ENCODE assay signal across 8 cellular contexts in the genomic region with DNA sequence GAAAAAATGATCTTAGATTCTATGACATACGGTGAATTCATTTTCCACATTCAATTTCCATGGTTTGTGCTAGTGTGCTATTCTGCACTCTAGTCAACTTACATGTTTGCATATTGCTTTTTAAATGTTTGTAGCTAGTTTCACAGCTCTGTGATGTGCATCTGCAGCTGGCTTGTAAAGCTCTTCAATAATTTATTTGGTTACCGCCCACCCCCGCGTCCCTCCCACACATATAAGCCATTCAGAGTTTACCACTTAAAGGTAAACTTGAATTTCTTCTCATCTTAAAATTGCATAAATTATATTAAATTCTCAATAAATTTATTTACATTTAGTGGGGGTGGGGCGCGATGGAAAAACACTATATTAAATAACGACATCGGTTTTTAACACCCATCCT. TPM values are rescaled to one million over a fixed set of nuclear protein-coding genes. Genes with fewer than 3 reads are reported as not detected.
DNase-seq lines count a peak whose midpoint lies in the region; ATAC-seq, FAIRE-seq and TF ChIP-seq lines count a peak whose summit lies in the region.

No MANE protein-coding gene starts in this region.

- CTCF ChIA-PET in BJ (lab: Yijun Ruan, JAX) = interaction anchor here (0.7 to 2.0 kb wide), 4 partner anchors 9 to 480 kb away, joined by 3 to 11 read pairs (median 4); no protein-coding TSS in a partner anchor

- no peak for TF ChIP-seq EP300 in ovary (IDR thresholded peaks at IDR 0.05)

- TF ChIP-seq CTCF in BJ (IDR thresholded peaks at IDR 0.05; ENCODE audit: insufficient read depth, low read depth, low read length) = no peak
- no peak for TF ChIP-seq CTCF in WI38 (IDR thresholded peaks at IDR 0.05; ENCODE audit: low read depth, low read length)
- TF ChIP-seq CTCF in epithelial cell of proximal tubule (conservative IDR thresholded peaks at IDR 0.05; ENCODE audit: low read depth, low read length) = no peak
- no peak for TF ChIP-seq CTCF in ovary (IDR thresholded peaks at IDR 0.05)

- DNase-seq in BJ (ENCODE audit: low read depth) = no peak
- DNase-seq in epithelial cell of proximal tubule (ENCODE audit: low read depth) = no peak
- no peak for DNase-seq in ovary
- DNase-seq in ureter (ENCODE audit: low spot score) = no peak
- DNase-seq in frontal cortex (ENCODE audit: low spot score in 2 of 2) = no peak

- H3K4me1 ChIP-seq in ovary (ENCODE audit: insufficient read depth) = no peaks in the 10 kb centered on the region

- no peak for TF ChIP-seq POLR2A in ovary (IDR thresholded peaks at IDR 0.05)

- no peak for FAIRE-seq in frontal cortex (lab: Jason Lieb, UNC)

- H3K4me3 ChIP-seq in BJ (ENCODE audit: low read depth, low read length) = peak overlapping the region; percentile 65
- peak overlapping the region; percentile 73 for H3K4me3 ChIP-seq in WI38 (ENCODE audit: low read depth, low read length)
- peak overlapping the region; percentile 75 for H3K4me3 ChIP-seq in epithelial cell of proximal tubule (ENCODE audit: low read depth, low read length)
- peak overlapping the region; percentile 57 for H3K4me3 ChIP-seq in ovary

- intact Hi-C loops in ovary (cut with DNase I) = no loop called here

- WGBS in ovary, 3 donors = 11 to 19% (median 17%) methylated on average over 8 of the region's 8 CpGs

- H3K27me3 ChIP-seq in BJ (ENCODE audit: control insufficient read depth, insufficient read depth, low read length) (no peaks in the 10 kb centered on the region), ovary (no peaks in the 10 kb centered on the region)

- H3K27ac ChIP-seq in ovary = no peak overlapping the region

- H3K9me3 ChIP-seq in ovary = no peaks in the 10 kb centered on the region

- POLR2A ChIA-PET in BJ (lab: Charles Lee) = interaction anchor here (0.6 kb wide), 1 partner anchor 468 kb away, joined by 4 read pairs; no protein-coding TSS in a partner anchor

- ATAC-seq in GM19372 (IDR thresholded peaks at IDR 0.05; ENCODE audit: low read depth, unreplicated experiment) (peak; percentile 57), HG03460 (IDR thresholded peaks at IDR 0.05; ENCODE audit: unreplicated experiment) (peak; percentile 32)

- H3K36me3 ChIP-seq in BJ (ENCODE audit: control insufficient read depth, insufficient read depth, low read length) (no peaks in the 10 kb centered on the region), ovary (no peaks in the 10 kb centered on the region)

RNA-seq across cellular contexts. Expression of a gene that starts 0.3 kb away (rescaled TPM):
- 36.2 and 38.8 TPM in 2 replicates for polyA plus RNA-seq in BJ (2011; rRNA removed)
- polyA minus RNA-seq in BJ (2011; rRNA and poly(A)+ RNA removed) = 15.4 and 17.2 TPM in 2 replicates
- 12.1 and 14.9 TPM in 2 replicates for total RNA-seq in epithelial cell of proximal tubule
- total RNA-seq in ovary = 10 to 100 TPM; 11.9 to 45.7 (median 35.1) TPM
- polyA plus RNA-seq in ovary = 10 to 100 TPM; 27.8 to 60.9 TPM
- total RNA-seq in ureter = 79.3 TPM
- total RNA-seq in frontal cortex = 8.6 TPM
